Comparison of ENCODE assay signal across 23 cellular contexts in the genomic region with DNA sequence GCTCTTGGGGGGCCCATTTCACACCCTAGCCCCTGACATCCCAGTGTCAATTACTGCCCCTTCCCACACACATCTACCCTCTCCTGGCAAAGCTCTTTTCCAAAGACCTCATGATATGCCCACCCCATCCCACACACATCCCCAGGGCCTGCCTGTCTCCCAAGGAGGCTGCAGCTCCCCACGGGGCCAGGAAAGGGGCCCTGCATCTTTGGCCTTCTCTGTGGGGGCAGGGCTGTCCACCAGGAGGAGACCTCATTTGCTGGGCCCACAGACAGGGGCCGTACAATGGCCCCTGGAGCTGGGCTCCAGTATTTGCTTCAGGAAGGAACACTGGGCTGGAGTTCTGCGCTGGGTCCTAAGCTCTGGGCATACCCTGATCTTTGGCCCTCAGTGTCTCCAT.
DNase-seq lines count a peak whose midpoint lies in the region; ATAC-seq and TF ChIP-seq lines count a peak whose summit lies in the region.
"Had no signal": no experiment of that assay in that cellular context is flagged by ENCODE, and none has a peak within 500 bp of the region (broad histone marks: within the 10 kb centered on the region; RNA-seq: fewer than 3 reads in every experiment).

No MANE protein-coding gene starts in this region.

- no peak overlapping the region for H3K4me3 ChIP-seq in CD8-positive, alpha-beta T cell (ENCODE audit: low read depth, low read length)
- H3K4me3 ChIP-seq in neuronal stem cell (ENCODE audit: low read length in 2 of 2) (no peak overlapping the region), body of pancreas (no peak overlapping the region), gastroesophageal sphincter (no peak overlapping the region)
- H3K4me3 ChIP-seq: breast epithelium, GM23338, smooth muscle cell, upper lobe of left lung had no signal

- no peak overlapping the region for H3K9ac ChIP-seq in neuronal stem cell (ENCODE audit: low read depth, low read length, poor library complexity)

- H3K79me1 ChIP-seq in neuronal stem cell (ENCODE audit: low read depth, low read length), result no peaks in the 10 kb centered on the region

- peak overlapping the region; percentile 22 for H2AK5ac ChIP-seq in neuronal stem cell (ENCODE audit: low read depth, low read length)

- H3K27me3 ChIP-seq in CD8-positive, alpha-beta T cell (ENCODE audit: insufficient read depth, low read length), result no peaks in the 10 kb centered on the region
- H3K27me3 ChIP-seq in neuronal stem cell (ENCODE audit: control insufficient read depth in 3 of 3, insufficient read depth in 3 of 3, low read depth in 1 of 3, low read length in 3 of 3), result peaks cover 0 to 23% (median 0%) of the 10 kb centered on the region in 3 experiments
- no peaks in the 10 kb centered on the region for H3K27me3 ChIP-seq in body of pancreas
- peaks cover 28% of the 10 kb centered on the region for H3K27me3 ChIP-seq in gastroesophageal sphincter
- H3K27me3 ChIP-seq: breast epithelium, upper lobe of left lung had no signal

- peaks cover 8% of the 10 kb centered on the region in 2 donors for H3K9me3 Mint-ChIP-seq in activated T-cell treated with anti-CD3 and anti-CD28 coated beads, Interleukin-2, amount 50 U/mL, for 72 hours
- H3K9me3 Mint-ChIP-seq in CD8-positive, alpha-beta T cell, result no peaks in the 10 kb centered on the region
- peaks cover 7% of the 10 kb centered on the region for H3K9me3 Mint-ChIP-seq in activated naive CD8-positive, alpha-beta T cell treated with anti-CD3 and anti-CD28 coated beads for 36 hours
- H3K9me3 Mint-ChIP-seq: GM23338 had no signal

- no peak for ATAC-seq in activated T-cell treated with anti-CD3 and anti-CD28 coated beads, Interleukin-2, amount 50 U/mL, for 72 hours (replicated peaks in 1 of 2)
- no peak for ATAC-seq in CD8-positive, alpha-beta T cell
- no peak for ATAC-seq in body of pancreas
- no peak for ATAC-seq in GM19397 (IDR thresholded peaks at IDR 0.05; ENCODE audit: unreplicated experiment)
- ATAC-seq in gastroesophageal sphincter, result no peak
- ATAC-seq: GM23338 had no signal

- TF ChIP-seq POLR2A in body of pancreas (IDR thresholded peaks at IDR 0.05), result no peak
- TF ChIP-seq POLR2A in gastroesophageal sphincter (IDR thresholded peaks at IDR 0.05), result no peak

- no peak overlapping the region for H3K23ac ChIP-seq in neuronal stem cell (ENCODE audit: low read depth, low read length, poor library complexity)

- peaks cover 5 to 11% of the 10 kb centered on the region in 2 donors for H3K36me3 Mint-ChIP-seq in activated T-cell treated with anti-CD3 and anti-CD28 coated beads, Interleukin-2, amount 50 U/mL, for 72 hours (ENCODE audit: insufficient read depth in 2 of 2)
- no peaks in the 10 kb centered on the region for H3K36me3 Mint-ChIP-seq in CD8-positive, alpha-beta T cell
- peaks cover 27% of the 10 kb centered on the region for H3K36me3 Mint-ChIP-seq in activated naive CD8-positive, alpha-beta T cell treated with anti-CD3 and anti-CD28 coated beads for 36 hours

- DNase-seq in activated T-cell treated with anti-CD3 and anti-CD28 coated beads, Interleukin-2, amount 50 U/mL, for 72 hours, result no peak
- DNase-seq in activated T-cell treated with anti-CD3 and anti-CD28 coated beads for 4 hours (no peak), neuronal stem cell (ENCODE audit: low spot score) (no peak), body of pancreas (no peak)
- no peak for DNase-seq in CD8-positive, alpha-beta T cell
- DNase-seq in activated naive CD8-positive, alpha-beta T cell treated with anti-CD3 and anti-CD28 coated beads for 36 hours, result no peak
- DNase-seq: activated T-cell treated with anti-CD3 and anti-CD28 coated beads, Interleukin-2, amount 50 U/mL, for 1 hour; cortex of kidney; DMS 273 treated with DMSO at 0.1 percent for 48 hours; kidney glomerular epithelial cell; MM.1S; NCI-H1417 treated with DMSO at 0.1 percent for 48 hours; NCI-H510A treated with DMSO at 0.1 percent for 48 hours; NK-92 treated with Interleukin-12 subunit alpha and Interleukin-12 subunit beta, amount 100 ng/mL, for 24 hours; stimulated activated CD4-positive, alpha-beta T cell treated with anti-CD3 and anti-CD28 coated beads, Interleukin-4, amount 100 ng/mL, for 1 hour; T-helper 1 cell; upper lobe of left lung had no signal

- H3K4me1 Mint-ChIP-seq in activated T-cell treated with anti-CD3 and anti-CD28 coated beads, Interleukin-2, amount 50 U/mL, for 72 hours (ENCODE audit: low read depth), result peaks cover 91% of the 10 kb centered on the region
- peaks cover 98% of the 10 kb centered on the region for H3K4me1 Mint-ChIP-seq in CD8-positive, alpha-beta T cell (ENCODE audit: low read depth)
- H3K4me1 Mint-ChIP-seq in activated naive CD8-positive, alpha-beta T cell treated with anti-CD3 and anti-CD28 coated beads for 36 hours, result peaks cover 93% of the 10 kb centered on the region

- no peak overlapping the region for H3K14ac ChIP-seq in neuronal stem cell (ENCODE audit: low read length)

- no peak overlapping the region for H3K4ac ChIP-seq in neuronal stem cell (ENCODE audit: low read length)

- no peak overlapping the region for H3K4me3 Mint-ChIP-seq in activated T-cell treated with anti-CD3 and anti-CD28 coated beads, Interleukin-2, amount 50 U/mL, for 72 hours
- H3K4me3 Mint-ChIP-seq in CD8-positive, alpha-beta T cell, result peak overlapping the region; percentile 8
- H3K4me3 Mint-ChIP-seq in activated naive CD8-positive, alpha-beta T cell treated with anti-CD3 and anti-CD28 coated beads for 36 hours, result no peak overlapping the region
- H3K4me3 Mint-ChIP-seq: GM23338 had no signal

- H3K18ac ChIP-seq in neuronal stem cell (ENCODE audit: low read length), result peak overlapping the region; percentile 7

- peak overlapping the region; percentile 85 for H3K27ac Mint-ChIP-seq in activated T-cell treated with anti-CD3 and anti-CD28 coated beads, Interleukin-2, amount 50 U/mL, for 72 hours
- H3K27ac Mint-ChIP-seq in CD8-positive, alpha-beta T cell, result peak overlapping the region; percentile 92
- peak overlapping the region; percentile 96 for H3K27ac Mint-ChIP-seq in activated naive CD8-positive, alpha-beta T cell treated with anti-CD3 and anti-CD28 coated beads for 36 hours

- peaks cover 95% of the 10 kb centered on the region for H3K4me1 ChIP-seq in CD8-positive, alpha-beta T cell (ENCODE audit: insufficient read depth, low read length)
- no peaks in the 10 kb centered on the region for H3K4me1 ChIP-seq in neuronal stem cell (ENCODE audit: control insufficient read depth in 2 of 2, insufficient read depth in 1 of 2, low read depth in 1 of 2, low read length in 2 of 2)
- H3K4me1 ChIP-seq in body of pancreas, result no peaks in the 10 kb centered on the region
- H3K4me1 ChIP-seq in gastroesophageal sphincter, result no peaks in the 10 kb centered on the region
- H3K4me1 ChIP-seq: breast epithelium, upper lobe of left lung had no signal

- H3K4me2 ChIP-seq in neuronal stem cell (ENCODE audit: insufficient read depth, low read length, poor library complexity, severe bottlenecking), result no peak overlapping the region
- H3K4me2 ChIP-seq: GM23338, smooth muscle cell had no signal

- TF ChIP-seq EP300 in gastroesophageal sphincter (IDR thresholded peaks at IDR 0.05), result no peak

- WGBS in neuronal stem cell (ENCODE audit: extremely low coverage in 2 of 2, insufficient read length in 2 of 2, insufficient replicate concordance in 1 of 2), 2 donors, result no CpG with 5 or more reads among the region's 3 CpGs
- 61 to 70% methylated on average over 2 to 3 of the region's 3 CpGs for WGBS in body of pancreas, 2 donors
- WGBS in gastroesophageal sphincter (ENCODE audit: low coverage in 1 of 2), 2 donors, result no CpG with 5 or more reads among the region's 3 CpGs

- no peaks in the 10 kb centered on the region for H3K27me3 Mint-ChIP-seq in activated T-cell treated with anti-CD3 and anti-CD28 coated beads, Interleukin-2, amount 50 U/mL, for 72 hours (ENCODE audit: low read depth)
- no peaks in the 10 kb centered on the region for H3K27me3 Mint-ChIP-seq in CD8-positive, alpha-beta T cell (ENCODE audit: low read depth)
- no peaks in the 10 kb centered on the region for H3K27me3 Mint-ChIP-seq in activated naive CD8-positive, alpha-beta T cell treated with anti-CD3 and anti-CD28 coated beads for 36 hours

- no peak overlapping the region for H2AFZ ChIP-seq in neuronal stem cell (ENCODE audit: low read length)
- H2AFZ ChIP-seq: GM23338 had no signal

- no peak overlapping the region for H2BK12ac ChIP-seq in neuronal stem cell (ENCODE audit: low read length)

- H2BK120ac ChIP-seq in neuronal stem cell (ENCODE audit: low read depth, low read length), result no peak overlapping the region

- no peaks in the 10 kb centered on the region for H3K36me3 ChIP-seq in CD8-positive, alpha-beta T cell (ENCODE audit: insufficient read depth, low read length)
- H3K36me3 ChIP-seq in neuronal stem cell (replicated peaks in 1 of 2; ENCODE audit: control insufficient read depth in 2 of 2, insufficient read depth in 2 of 2, low read length in 2 of 2) (no peaks in the 10 kb centered on the region), body of pancreas (replicated peaks in 1 of 2; ENCODE audit: insufficient read depth in 1 of 2, low read depth in 2 of 2) (no peaks in the 10 kb centered on the region), gastroesophageal sphincter (no peaks in the 10 kb centered on the region)
- H3K36me3 ChIP-seq: breast epithelium, upper lobe of left lung had no signal

- H4K91ac ChIP-seq in neuronal stem cell (ENCODE audit: low read depth, low read length, poor library complexity), result no peak overlapping the region

- H3K9me3 ChIP-seq in CD8-positive, alpha-beta T cell (ENCODE audit: low read length), result no peaks in the 10 kb centered on the region
- H3K9me3 ChIP-seq in neuronal stem cell (replicated peaks in 1 of 2; ENCODE audit: control insufficient read depth in 2 of 2, insufficient read depth in 1 of 2, low read depth in 1 of 2, low read length in 2 of 2) (no peaks in the 10 kb centered on the region), body of pancreas (no peaks in the 10 kb centered on the region), gastroesophageal sphincter (peaks cover 0 to 17% (median 0%) of the 10 kb centered on the region in 3 donors)

- POLR2A ChIA-PET in CD8-positive, alpha-beta T cell (lab: Charles Lee), result interaction anchor here (0.5 to 8.8 kb wide), 9 partner anchors 9 to 408 kb away, joined by 3 to 52 read pairs (median 6); no protein-coding TSS in a partner anchor

- TF ChIP-seq CTCF in CD8-positive, alpha-beta T cell (IDR thresholded peaks at IDR 0.05), result no peak
- TF ChIP-seq CTCF in body of pancreas (IDR thresholded peaks at IDR 0.05) (no peak), gastroesophageal sphincter (IDR thresholded peaks at IDR 0.05) (no peak)

- H2BK15ac ChIP-seq in neuronal stem cell (ENCODE audit: low read length), result no peak overlapping the region

- no peak overlapping the region for H2BK5ac ChIP-seq in neuronal stem cell (ENCODE audit: low read length)

- no peak overlapping the region for H3K27ac ChIP-seq in CD8-positive, alpha-beta T cell (ENCODE audit: low read depth, low read length)
- H3K27ac ChIP-seq in neuronal stem cell (replicated peaks; ENCODE audit: low read length), result no peak overlapping the region
- H3K27ac ChIP-seq in body of pancreas, result no peak overlapping the region
- H3K27ac ChIP-seq in gastroesophageal sphincter, result no peak overlapping the region
- H3K27ac ChIP-seq: breast epithelium, C4-2B, upper lobe of left lung had no signal

- H4K8ac ChIP-seq in neuronal stem cell (ENCODE audit: low read depth, low read length), result no peak overlapping the region

- CTCF ChIA-PET in CD8-positive, alpha-beta T cell (lab: Charles Lee), result interaction anchor here (0.6 to 11.3 kb wide), 12 partner anchors 11 to 900 kb away, joined by 3 to 115 read pairs (median 4); no protein-coding TSS in a partner anchor

- intact Hi-C loops in CD8-positive, alpha-beta T cell (cut with DNase I, micrococcal nuclease), result no loop called here
- intact Hi-C loops in body of pancreas (cut with DNase I), result no loop called here
